ENCODE assay signal across 8 cellular contexts in the genomic region with DNA sequence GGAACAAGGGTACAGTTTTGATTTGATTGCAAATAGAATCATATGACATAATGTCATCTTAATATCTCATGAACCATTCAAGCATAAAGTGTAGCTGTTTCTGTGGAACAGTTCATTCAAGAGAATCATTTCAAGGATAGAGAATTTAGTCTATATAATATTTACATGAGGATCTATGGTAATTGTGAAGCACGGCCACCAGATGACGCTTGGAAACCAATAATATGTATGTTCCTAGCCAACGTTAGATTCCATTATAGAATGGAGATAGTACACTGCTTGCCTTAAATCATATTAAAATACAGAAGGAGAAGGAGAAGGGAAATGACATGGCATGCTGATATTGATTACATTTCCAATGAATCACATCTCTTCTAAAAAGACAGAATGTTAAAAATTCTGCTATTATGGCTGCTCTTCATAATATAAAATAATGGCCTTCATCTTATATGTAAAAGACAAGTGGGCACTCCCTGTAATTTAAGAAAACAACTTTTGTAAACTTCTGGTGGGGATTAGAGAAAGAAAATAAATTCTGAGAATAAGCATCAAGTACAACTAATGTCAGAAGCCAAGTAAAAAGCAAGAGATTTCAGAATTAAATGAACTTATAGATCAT.
DNase-seq lines count a peak whose midpoint lies in the region; ATAC-seq, FAIRE-seq and TF ChIP-seq lines count a peak whose summit lies in the region.

No MANE protein-coding gene starts in this region.

- no peaks in the 10 kb centered on the region for H3K9me3 ChIP-seq in Karpas-422 (ENCODE audit: low read length)

- no peak for ATAC-seq in stimulated activated memory B cell treated with anti-CD40 and anti-IgM and Interleukin-4, amounts not matched to agents 10 μg/mL and 1 μg/mL and 100 μg/mL, for 72 hours
- ATAC-seq in HG03196 (IDR thresholded peaks at IDR 0.05; ENCODE audit: unreplicated experiment): no peak

- TF ChIP-seq CTCF in D721Med (IDR thresholded peaks at IDR 0.05; ENCODE audit: insufficient read depth, missing control alignments): peak; percentile 93

- H3K4me1 ChIP-seq in Karpas-422 (ENCODE audit: low read length): no peaks in the 10 kb centered on the region

- no peaks in the 10 kb centered on the region for H3K9me2 ChIP-seq in Karpas-422 (replicated peaks; ENCODE audit: insufficient read depth, low read length)

- H3K9me3 Mint-ChIP-seq in stimulated activated memory B cell treated with anti-CD40 and anti-IgM and Interleukin-4, amounts not matched to agents 10 μg/mL and 1 μg/mL and 100 μg/mL, for 72 hours: no peaks in the 10 kb centered on the region

- H3K4me3 Mint-ChIP-seq in stimulated activated memory B cell treated with anti-CD40 and anti-IgM and Interleukin-4, amounts not matched to agents 10 μg/mL and 1 μg/mL and 100 μg/mL, for 72 hours: no peak overlapping the region

- H3K79me2 ChIP-seq in Karpas-422 (ENCODE audit: low read length): no peaks in the 10 kb centered on the region

- no peak overlapping the region for H3K9ac ChIP-seq in Karpas-422 (ENCODE audit: low read length)

- no peaks in the 10 kb centered on the region for H3K27me3 ChIP-seq in Karpas-422 (ENCODE audit: low read length)

- no peak overlapping the region for H3K4me3 ChIP-seq in Karpas-422 (ENCODE audit: low read length)

- H3K4me1 Mint-ChIP-seq in stimulated activated memory B cell treated with anti-CD40 and anti-IgM and Interleukin-4, amounts not matched to agents 10 μg/mL and 1 μg/mL and 100 μg/mL, for 72 hours: no peaks in the 10 kb centered on the region

- no peak for DNase-seq in D721Med (ENCODE audit: insufficient read length, low spot score)
- DNase-seq in Karpas-422: peak; percentile 70
- DNase-seq in RPMI8226: peak; percentile 23
- DNase-seq in iPS DF 4.7 (ENCODE audit: extremely low read depth, low spot score): peak; percentile 7
- DNase-seq in central memory CD4-positive, alpha-beta T cell: no peak
- no peak for DNase-seq in nucleus accumbens (lab: John Stamatoyannopoulos, UW)

- H3K27ac Mint-ChIP-seq in stimulated activated memory B cell treated with anti-CD40 and anti-IgM and Interleukin-4, amounts not matched to agents 10 μg/mL and 1 μg/mL and 100 μg/mL, for 72 hours: no peak overlapping the region

- H3K4me2 ChIP-seq in Karpas-422 (ENCODE audit: low read depth, low read length, poor library complexity, severe bottlenecking): no peak overlapping the region

- no peaks in the 10 kb centered on the region for H3K36me3 ChIP-seq in Karpas-422 (ENCODE audit: insufficient read depth, low read length)

- H3K27me3 Mint-ChIP-seq in stimulated activated memory B cell treated with anti-CD40 and anti-IgM and Interleukin-4, amounts not matched to agents 10 μg/mL and 1 μg/mL and 100 μg/mL, for 72 hours: no peaks in the 10 kb centered on the region

- no peak overlapping the region for H2AFZ ChIP-seq in Karpas-422 (ENCODE audit: low read length)

- H4K20me1 ChIP-seq in Karpas-422 (ENCODE audit: insufficient read depth, low read depth, low read length): no peaks in the 10 kb centered on the region

- FAIRE-seq in D721Med (lab: Jason Lieb, UNC): peak; percentile 74

- H3K36me3 Mint-ChIP-seq in stimulated activated memory B cell treated with anti-CD40 and anti-IgM and Interleukin-4, amounts not matched to agents 10 μg/mL and 1 μg/mL and 100 μg/mL, for 72 hours: no peaks in the 10 kb centered on the region

- no peak overlapping the region for H3K27ac ChIP-seq in Karpas-422 (ENCODE audit: low read length)

Comparison
In these comparisons a context has a peak if more than half of its experiments do, and no peak if none do; other contexts are left out.
1. DNase-seq: peak in Karpas-422 (single experiment), RPMI8226 (single experiment) and iPS DF 4.7 (single experiment); none in D721Med (single experiment), central memory CD4-positive, alpha-beta T cell (single experiment) and nucleus accumbens (0 of 56).